In the genomic region with DNA sequence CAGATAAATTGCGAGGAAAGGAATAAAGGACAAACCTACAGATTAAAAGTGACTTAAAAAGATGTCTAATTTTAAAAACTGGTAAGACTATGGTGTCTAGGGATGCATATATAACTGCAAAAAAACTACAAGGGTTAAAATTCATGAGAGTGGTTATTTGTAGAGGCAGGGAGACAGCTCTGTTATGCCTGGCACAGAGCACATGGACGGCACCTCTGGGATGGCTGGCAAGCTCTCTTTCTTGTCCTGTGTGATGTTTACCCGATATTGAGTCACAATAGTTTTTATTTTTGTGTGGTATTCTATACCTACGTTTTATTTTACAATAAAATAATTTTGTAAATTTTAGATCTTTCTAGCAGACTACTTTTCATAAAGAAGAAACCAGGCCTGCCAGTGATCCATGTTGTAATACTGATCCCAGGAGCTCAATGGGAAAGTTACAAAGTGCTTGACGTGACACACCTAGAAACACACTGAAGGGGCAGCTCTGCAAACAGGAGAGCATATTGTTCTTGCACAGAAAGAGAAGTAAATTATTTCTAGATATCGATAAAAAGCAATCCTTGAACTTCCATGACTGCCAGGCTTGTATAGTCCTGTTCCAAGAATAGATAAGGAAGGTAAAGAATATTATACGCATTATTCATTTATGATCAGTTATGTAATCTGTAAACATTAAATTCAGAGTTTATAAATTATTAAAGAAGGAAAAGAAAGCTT, we compare ENCODE assay signal across 20 cellular contexts.
"Had no signal": no experiment of that assay in that cellular context is flagged by ENCODE, and none has a peak within 500 bp of the region (broad histone marks: within the 10 kb centered on the region; RNA-seq: fewer than 3 reads in every experiment).

No MANE protein-coding gene starts in this region.

- H3K27me3 ChIP-seq: foreskin keratinocyte, upper lobe of left lung had no signal

- H3K27ac ChIP-seq: foreskin keratinocyte, upper lobe of left lung, WERI-Rb-1 had no signal

- H3K4me1 ChIP-seq: upper lobe of left lung had no signal

- H3K9me3 ChIP-seq: upper lobe of left lung had no signal

- H3K4me3 Mint-ChIP-seq: activated CD4-positive, alpha-beta T cell treated with anti-CD3 and anti-CD28 coated beads, Interleukin-2, amount 10 ng/mL, durations not matched to agents 7 days and 5 days; activated CD8-positive, alpha-beta T cell treated with anti-CD3 and anti-CD28 coated beads, Interleukin-2, amount 10 ng/mL, durations not matched to agents 7 days and 5 days; activated naive CD8-positive, alpha-beta T cell treated with anti-CD3 and anti-CD28 coated beads, Interleukin-2, amount 50 U/mL, for 24 hours; activated T-helper 1 cell treated with anti-CD3 and anti-CD28 coated beads, Interleukin-12 subunit alpha, Interleukin-12 subunit beta, Interleukin-2, Interleukin-4 antibody, amounts not matched to agents 30 ng/mL and 10 ng/mL and 1 ng/mL, durations not matched to agents 14 hours and 24 hours and 36 hours; dendritic cell treated with granulocyte-macrophage colony-stimulating factor and Interleukin-4, amounts not matched to agents 40 ng/mL and 50 ng/mL, for 4 days; memory B cell; naive thymus-derived CD4-positive, alpha-beta T cell; neural crest cell had no signal

- ATAC-seq: activated CD8-positive, alpha-beta T cell treated with anti-CD3 and anti-CD28 coated beads, Interleukin-2, amount 10 ng/mL, durations not matched to agents 7 days and 5 days; activated naive CD8-positive, alpha-beta T cell treated with anti-CD3 and anti-CD28 coated beads, Interleukin-2, amount 50 U/mL, for 24 hours; foreskin keratinocyte; naive thymus-derived CD4-positive, alpha-beta T cell had no signal

- H3K9me3 Mint-ChIP-seq: activated T-helper 1 cell treated with anti-CD3 and anti-CD28 coated beads, Interleukin-12 subunit alpha, Interleukin-12 subunit beta, Interleukin-2, Interleukin-4 antibody, amounts not matched to agents 30 ng/mL and 10 ng/mL and 1 ng/mL, durations not matched to agents 14 hours and 24 hours and 36 hours; dendritic cell treated with granulocyte-macrophage colony-stimulating factor and Interleukin-4, amounts not matched to agents 40 ng/mL and 50 ng/mL, for 4 days; neural crest cell had no signal

- H3K27ac Mint-ChIP-seq: activated CD4-positive, alpha-beta T cell treated with anti-CD3 and anti-CD28 coated beads, Interleukin-2, amount 10 ng/mL, durations not matched to agents 7 days and 5 days; activated CD8-positive, alpha-beta T cell treated with anti-CD3 and anti-CD28 coated beads, Interleukin-2, amount 10 ng/mL, durations not matched to agents 7 days and 5 days; activated naive CD8-positive, alpha-beta T cell treated with anti-CD3 and anti-CD28 coated beads, Interleukin-2, amount 50 U/mL, for 24 hours; activated T-helper 1 cell treated with anti-CD3 and anti-CD28 coated beads, Interleukin-12 subunit alpha, Interleukin-12 subunit beta, Interleukin-2, Interleukin-4 antibody, amounts not matched to agents 30 ng/mL and 10 ng/mL and 1 ng/mL, durations not matched to agents 14 hours and 24 hours and 36 hours; dendritic cell treated with granulocyte-macrophage colony-stimulating factor and Interleukin-4, amounts not matched to agents 40 ng/mL and 50 ng/mL, for 4 days; memory B cell; naive thymus-derived CD4-positive, alpha-beta T cell had no signal

- H3K27me3 Mint-ChIP-seq: activated CD4-positive, alpha-beta T cell treated with anti-CD3 and anti-CD28 coated beads, Interleukin-2, amount 10 ng/mL, durations not matched to agents 7 days and 5 days; activated naive CD8-positive, alpha-beta T cell treated with anti-CD3 and anti-CD28 coated beads, Interleukin-2, amount 50 U/mL, for 24 hours; dendritic cell treated with granulocyte-macrophage colony-stimulating factor and Interleukin-4, amounts not matched to agents 40 ng/mL and 50 ng/mL, for 4 days; memory B cell; progenitor cell of endocrine pancreas had no signal

- H3K4me1 Mint-ChIP-seq: activated CD4-positive, alpha-beta T cell treated with anti-CD3 and anti-CD28 coated beads, Interleukin-2, amount 10 ng/mL, durations not matched to agents 7 days and 5 days had no signal

- H3K36me3 ChIP-seq: upper lobe of left lung, WERI-Rb-1 had no signal

- H3K4me3 ChIP-seq: upper lobe of left lung had no signal

- DNase-seq: activated CD4-positive, alpha-beta T cell treated with anti-CD3 and anti-CD28 coated beads, Interleukin-2, amount 10 ng/mL, durations not matched to agents 7 days and 5 days; activated CD4-positive, CD25-positive, alpha-beta regulatory T cell treated with anti-CD3 and anti-CD28 coated beads, Interleukin-2, amount 50 U/mL, for 72 hours; activated CD8-positive, alpha-beta T cell treated with anti-CD3 and anti-CD28 coated beads, Interleukin-2, amount 10 ng/mL, durations not matched to agents 7 days and 5 days; activated gamma-delta T cell; activated naive CD4-positive, alpha-beta T cell treated with anti-CD3 and anti-CD28 coated beads, Interleukin-2, amount 50 U/mL, for 16 hours; activated naive CD8-positive, alpha-beta T cell treated with anti-CD3 and anti-CD28 coated beads, Interleukin-2, amount 50 U/mL, for 24 hours; effector CD4-positive, alpha-beta T cell; erythroblast; foreskin keratinocyte; naive thymus-derived CD4-positive, alpha-beta T cell; retina; stimulated activated CD4-positive, alpha-beta T cell treated with anti-CD3 and anti-CD28 coated beads, Interleukin-4, amount 100 ng/mL, for 24 hours; stimulated activated naive CD4-positive, alpha-beta T cell treated with Interleukin-2 at 50 U/mL for 16 hours; upper lobe of left lung; WERI-Rb-1 had no signal
